Comparison of ENCODE assay signal across 20 cellular contexts in genomic region chr16:3049921-3050481, GRCh38. TPM values are rescaled to one million over a fixed set of nuclear protein-coding genes. Genes with fewer than 3 reads are reported as not detected.
A peak's percentile ranks its signal among the peaks of the same experiment; 100 is the strongest.
DNase-seq lines count a peak whose midpoint lies in the region; ATAC-seq and TF ChIP-seq lines count a peak whose summit lies in the region.
"Had no signal": no experiment of that assay in that cellular context is flagged by ENCODE, and none has a peak within 500 bp of the region (broad histone marks: within the 10 kb centered on the region; RNA-seq: fewer than 3 reads in every experiment).

No MANE protein-coding gene starts in this region.

- ATAC-seq in GM21528 (IDR thresholded peaks at IDR 0.05; ENCODE audit: low FRiP score, unreplicated experiment): no peak

- H3K27ac Mint-ChIP-seq in T-helper 2 cell treated with Interferon-gamma antibody and Interleukin-4, amounts not matched to agents 5 μg/mL and 100 μg/mL, for 36 hours: peak overlapping the region; percentile 68
- H3K27ac Mint-ChIP-seq in neural crest cell (ENCODE audit: unreplicated experiment) (no peak overlapping the region), immature natural killer cell (no peak overlapping the region)

- peaks cover 6% of the 10 kb centered on the region; the same call in 1 of the 2 replicates for H3K36me3 ChIP-seq in BLaER1
- no peaks in the 10 kb centered on the region for H3K36me3 ChIP-seq in testis (ENCODE audit: low read depth, missing control alignments)

- H3K4me2 ChIP-seq in BLaER1: peak overlapping the region; percentile 75

- TF ChIP-seq CTCF in neural crest cell (conservative IDR thresholded peaks at IDR 0.05): no peak
- TF ChIP-seq CTCF in testis (IDR thresholded peaks at IDR 0.05): no peak

- H3K9me3 ChIP-seq in BLaER1 (no peaks in the 10 kb centered on the region), testis (no peaks in the 10 kb centered on the region)

- H3K9me3 Mint-ChIP-seq in T-helper 2 cell treated with Interferon-gamma antibody and Interleukin-4, amounts not matched to agents 5 μg/mL and 100 μg/mL, for 36 hours: no peaks in the 10 kb centered on the region
- no peaks in the 10 kb centered on the region for H3K9me3 Mint-ChIP-seq in neural crest cell
- no peaks in the 10 kb centered on the region for H3K9me3 Mint-ChIP-seq in immature natural killer cell
- H3K9me3 Mint-ChIP-seq: CD8-positive, alpha-beta memory T cell had no signal

- peaks cover 49% of the 10 kb centered on the region for H3K36me3 Mint-ChIP-seq in T-helper 2 cell treated with Interferon-gamma antibody and Interleukin-4, amounts not matched to agents 5 μg/mL and 100 μg/mL, for 36 hours (ENCODE audit: low read depth)
- H3K36me3 Mint-ChIP-seq in neural crest cell (ENCODE audit: low read depth) (peaks cover 3% of the 10 kb centered on the region), immature natural killer cell (peaks cover 4 to 12% (median 6%) of the 10 kb centered on the region in 3 donors)

- peaks cover 56% of the 10 kb centered on the region for H4K20me1 ChIP-seq in BLaER1

- H3K4me3 Mint-ChIP-seq in T-helper 2 cell treated with Interferon-gamma antibody and Interleukin-4, amounts not matched to agents 5 μg/mL and 100 μg/mL, for 36 hours: peak overlapping the region; percentile 56
- H3K4me3 Mint-ChIP-seq in neural crest cell (peak overlapping the region; percentile 57), immature natural killer cell (no peak overlapping the region)

- no peak for TF ChIP-seq POLR2A in testis (IDR thresholded peaks at IDR 0.05)

- H3K4me3 ChIP-seq in BLaER1: no peak overlapping the region
- H3K4me3 ChIP-seq in testis: no peak overlapping the region

- in situ Hi-C loops in KBM-7 (cut with MboI; ENCODE audit: low pct_unique_long_range_greater_than_20kb, low sequenced_read_pairs): no loop called here

- intact Hi-C loops in testis (cut with DNase I; ENCODE audit: low total_unique reads): no loop called here

- WGBS in testis, 2 donors: 79 to 86% methylated on average over 14 to 26 of the region's 26 CpGs

- H3K27me3 ChIP-seq in BLaER1: peaks cover 54% of the 10 kb centered on the region
- no peaks in the 10 kb centered on the region for H3K27me3 ChIP-seq in testis

- no peak for DNase-seq in T-helper 2 cell treated with Interferon-gamma antibody and Interleukin-4, amounts not matched to agents 5 μg/mL and 100 μg/mL, for 36 hours (ENCODE audit: low spot score)
- DNase-seq in T-helper 2 cell (no peak), KBM-7 (peak; percentile 19), neural crest cell (ENCODE audit: low read depth, low spot score) (no peak), testis (no peak), immature natural killer cell (no peak)
- DNase-seq: 8988T; CD8-positive, alpha-beta memory T cell; DMS79; GOT3; NCI-H1048; NCI-H1436 treated with DMSO at 0.1 percent for 48 hours; NCI-H2029 treated with DMSO at 0.1 percent for 48 hours; NCI-H2171 treated with DMSO at 0.1 percent for 48 hours; NCI-H748 treated with DMSO at 0.1 percent for 48 hours; OCI-M1 had no signal

- H3K27ac ChIP-seq in BLaER1: no peak overlapping the region
- H3K27ac ChIP-seq in testis: no peak overlapping the region

- H3K27me3 Mint-ChIP-seq in T-helper 2 cell treated with Interferon-gamma antibody and Interleukin-4, amounts not matched to agents 5 μg/mL and 100 μg/mL, for 36 hours (ENCODE audit: low read depth): peaks cover 12% of the 10 kb centered on the region
- H3K27me3 Mint-ChIP-seq in neural crest cell (ENCODE audit: low read depth) (peaks cover 50% of the 10 kb centered on the region), immature natural killer cell (ENCODE audit: low read depth in 3 of 3) (peaks cover 11 to 16% (median 14%) of the 10 kb centered on the region in 3 donors)

- peaks cover 52% of the 10 kb centered on the region for H3K4me1 Mint-ChIP-seq in T-helper 2 cell treated with Interferon-gamma antibody and Interleukin-4, amounts not matched to agents 5 μg/mL and 100 μg/mL, for 36 hours (ENCODE audit: low read depth)
- peaks cover 4% of the 10 kb centered on the region for H3K4me1 Mint-ChIP-seq in neural crest cell
- H3K4me1 Mint-ChIP-seq in immature natural killer cell: peaks cover 49% of the 10 kb centered on the region in 2 donors

- no peak overlapping the region for H3K9ac ChIP-seq in BLaER1

- H3K4me1 ChIP-seq in BLaER1: peaks cover 64% of the 10 kb centered on the region
- peaks cover 14% of the 10 kb centered on the region for H3K4me1 ChIP-seq in testis

RNA-seq across cellular contexts. Expression of gene MMP25, which starts 3.6 kb away (rescaled TPM):
- total RNA-seq in neural crest cell (0.64 and 0.96 TPM in 2 replicates), testis (1 to 10 TPM in 1 of 2 donors, under 1 TPM in 1; 0.62 to 1.5 TPM)
- polyA plus RNA-seq in testis (ENCODE audit: insufficient read depth, low read depth, low replicate concordance) (0.53 TPM), immature natural killer cell (1 to 10 TPM in 1 of 3 donors, under 1 TPM in 2; 0.19 to 2.2 (median 0.73) TPM)
- total RNA-seq: RPMI7951 had no signal

RNA-seq across cellular contexts. Expression of gene BICDL2, which starts 13.3 kb away (rescaled TPM):
- total RNA-seq in neural crest cell: not detected in 2 replicates
- total RNA-seq in testis: 1 to 10 TPM in 1 of 2 donors, under 1 TPM in 1; 0.37 to 1.3 TPM
- 0.29 TPM for polyA plus RNA-seq in testis (ENCODE audit: insufficient read depth, low read depth, low replicate concordance)
- not detected for polyA plus RNA-seq in immature natural killer cell
- total RNA-seq: CD8-positive, alpha-beta memory T cell; NCI-H460 had no signal
- polyA plus RNA-seq: CD8-positive, alpha-beta memory T cell had no signal

RNA-seq across cellular contexts. Expression of gene IL32, which starts 15.4 kb away (rescaled TPM):
- total RNA-seq in neural crest cell (not detected in 2 replicates), testis (10 to 100 TPM; 27.1 to 33.0 TPM)
- polyA plus RNA-seq in testis (ENCODE audit: insufficient read depth, low read depth, low replicate concordance) (62.2 TPM), immature natural killer cell (1,000 to 10,000 TPM in 1 of 3 donors, 100 to 1,000 TPM in 2; 878 to 1,331 (median 944) TPM)

RNA-seq across cellular contexts. Expression of gene THOC6, which starts 26.2 kb away (rescaled TPM):
- total RNA-seq in neural crest cell (62.5 and 68.0 TPM in 2 replicates), testis (10 to 100 TPM; 17.3 to 27.3 TPM)
- polyA plus RNA-seq in testis (ENCODE audit: insufficient read depth, low read depth, low replicate concordance) (19.6 TPM), immature natural killer cell (10 to 100 TPM; 40.1 to 45.4 (median 42.1) TPM)

RNA-seq across cellular contexts. Expression of gene HCFC1R1, which starts 26.3 kb away (rescaled TPM):
- total RNA-seq in neural crest cell (23.7 and 28.6 TPM in 2 replicates), testis (10 to 100 TPM; 30.2 to 39.4 TPM)
- polyA plus RNA-seq in testis (ENCODE audit: insufficient read depth, low read depth, low replicate concordance) (94.5 TPM), immature natural killer cell (10 to 100 TPM; 17.2 to 37.3 (median 21.5) TPM)

Comparison
In these comparisons a context has a peak if more than half of its experiments do, and no peak if none do; other contexts are left out.
1. H3K4me3 Mint-ChIP-seq: peak in T-helper 2 cell treated with Interferon-gamma antibody and Interleukin-4, amounts not matched to agents 5 μg/mL and 100 μg/mL, for 36 hours (single experiment) and neural crest cell (single experiment); none in immature natural killer cell (0 of 5).
2. RNA of gene IL32, which starts 15.4 kb away (total RNA-seq): 27.1 to 33.0 TPM in testis; not detected in neural crest cell; every median in the first group is over 10 times any median in the second.